In the genomic region with DNA sequence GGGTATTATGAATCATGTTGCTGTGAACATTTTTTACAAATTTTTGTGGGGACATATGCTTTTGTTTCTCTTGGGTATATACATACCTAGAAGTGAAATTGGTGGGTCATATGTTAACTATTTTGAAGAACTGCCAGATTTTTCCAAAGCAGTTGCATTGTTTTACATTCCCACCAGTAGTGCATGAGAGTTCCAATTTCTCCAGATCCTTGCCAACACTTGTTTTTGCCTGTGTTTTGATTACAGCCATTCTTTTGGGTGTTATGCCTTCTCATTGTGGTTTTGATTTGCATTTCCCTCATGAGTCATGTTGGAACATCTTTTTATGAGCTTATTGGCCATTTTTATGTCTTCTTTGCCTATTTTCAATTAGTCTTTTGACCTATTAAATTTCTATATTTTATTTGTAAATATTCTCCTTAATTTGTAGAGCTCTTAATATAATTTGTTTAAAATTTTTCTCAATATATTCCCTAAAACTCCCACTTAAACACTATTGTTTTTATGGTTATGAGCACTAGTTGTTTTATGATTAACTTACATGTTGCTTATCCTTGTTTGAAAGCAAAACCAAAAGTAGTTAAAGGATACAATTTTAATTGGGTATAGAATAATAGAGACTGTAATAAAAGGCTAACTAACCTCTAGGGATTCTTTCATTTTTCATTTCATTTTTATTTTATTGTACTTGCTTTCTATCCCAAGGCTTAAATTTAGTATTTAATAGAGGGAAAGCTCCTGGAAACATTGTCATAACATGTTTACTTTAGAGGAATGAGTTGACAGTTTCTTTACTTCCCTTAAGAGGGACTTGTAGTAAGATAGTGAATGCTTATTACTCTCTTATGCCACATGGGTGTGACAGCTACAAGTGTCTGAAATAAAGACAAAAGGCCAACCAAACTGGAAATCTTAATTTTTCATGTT, we compare ENCODE assay signal across 1 cellular context.
A peak's percentile ranks its signal among the peaks of the same experiment; 100 is the strongest.
TF ChIP-seq lines count a peak whose summit lies in the region.

No MANE protein-coding gene starts in this region.

TF ChIP-seq in HepG2, 621 proteins besides CTCF, POLR2A, EP300 and RAD21:
- TF ChIP-seq ZNF7 (CRISPR knock-in tag; IDR thresholded peaks at IDR 0.05): peak; percentile 99
- TF ChIP-seq CHCHD3 (CRISPR knock-in tag; IDR thresholded peaks at IDR 0.05): no peak
- peak; percentile 62 for TF ChIP-seq NFE2L2 (IDR thresholded peaks at IDR 0.05; ENCODE audit: low read length)
- TF ChIP-seq FOXA1 (IDR thresholded peaks at IDR 0.05): no peak
- peak; percentile 43; the same call in 1 of the 2 replicates for TF ChIP-seq FOXA1 (CRISPR knock-in tag; IDR thresholded peaks at IDR 0.05)
- no peak for TF ChIP-seq FOSL2 (CRISPR knock-in tag; IDR thresholded peaks at IDR 0.05)
- 0 out of 2 replicates have a peak, but pooled peaks have one; percentile 30 for TF ChIP-seq ZFP36L1 (CRISPR knock-in tag; IDR thresholded peaks at IDR 0.05)
- TF ChIP-seq ZFP36 (IDR thresholded peaks at IDR 0.05; ENCODE audit: borderline replicate concordance, low read depth, low read length, partially characterized antibody): peak; percentile 57
- TF ChIP-seq SAP130 (CRISPR knock-in tag; IDR thresholded peaks at IDR 0.05; ENCODE audit: low read depth): 0 out of 2 replicates have a peak, but pooled peaks have one; percentile 22
- TF ChIP-seq FOXA3 (CRISPR knock-in tag; IDR thresholded peaks at IDR 0.05): peak; percentile 42; the same call in 1 of the 2 replicates
- peak; percentile 51; the same call in 1 of the 2 replicates for TF ChIP-seq RBAK (CRISPR knock-in tag; IDR thresholded peaks at IDR 0.05)
- TF ChIP-seq NFE2 (CRISPR knock-in tag; IDR thresholded peaks at IDR 0.05): 0 out of 2 replicates have a peak, but pooled peaks have one; percentile 41
